ENCODE assay signal across 2 cellular contexts in the genomic region with DNA sequence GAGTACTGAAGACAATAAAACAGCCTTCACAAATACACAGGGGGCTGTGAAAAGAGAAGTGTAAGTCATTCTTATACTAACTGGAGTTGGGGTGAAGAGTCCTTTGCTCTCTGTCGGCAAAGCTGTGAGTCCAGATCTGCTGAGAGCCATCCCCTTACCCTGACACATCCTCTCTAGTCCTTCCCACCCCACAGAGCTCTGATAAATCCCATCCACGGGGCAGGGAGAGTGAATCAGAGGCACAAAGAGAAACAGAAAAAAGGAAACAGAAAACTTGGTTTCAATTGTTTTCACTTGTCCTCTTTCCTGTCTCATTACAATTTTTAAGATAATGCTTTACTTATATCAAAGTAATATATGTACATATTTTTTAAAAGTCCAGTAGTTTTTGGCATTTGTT.
TF ChIP-seq lines count a peak whose summit lies in the region.

No MANE protein-coding gene starts in this region.

TF ChIP-seq in IMR-90, 13 proteins besides CTCF, POLR2A, EP300 and RAD21:
- no peak for TF ChIP-seq ELK1 (IDR thresholded peaks at IDR 0.05; ENCODE audit: borderline replicate concordance, low read depth, low read length)

TF ChIP-seq in HepG2, 621 proteins besides CTCF, POLR2A, EP300 and RAD21:
- TF ChIP-seq, protein P1, sequence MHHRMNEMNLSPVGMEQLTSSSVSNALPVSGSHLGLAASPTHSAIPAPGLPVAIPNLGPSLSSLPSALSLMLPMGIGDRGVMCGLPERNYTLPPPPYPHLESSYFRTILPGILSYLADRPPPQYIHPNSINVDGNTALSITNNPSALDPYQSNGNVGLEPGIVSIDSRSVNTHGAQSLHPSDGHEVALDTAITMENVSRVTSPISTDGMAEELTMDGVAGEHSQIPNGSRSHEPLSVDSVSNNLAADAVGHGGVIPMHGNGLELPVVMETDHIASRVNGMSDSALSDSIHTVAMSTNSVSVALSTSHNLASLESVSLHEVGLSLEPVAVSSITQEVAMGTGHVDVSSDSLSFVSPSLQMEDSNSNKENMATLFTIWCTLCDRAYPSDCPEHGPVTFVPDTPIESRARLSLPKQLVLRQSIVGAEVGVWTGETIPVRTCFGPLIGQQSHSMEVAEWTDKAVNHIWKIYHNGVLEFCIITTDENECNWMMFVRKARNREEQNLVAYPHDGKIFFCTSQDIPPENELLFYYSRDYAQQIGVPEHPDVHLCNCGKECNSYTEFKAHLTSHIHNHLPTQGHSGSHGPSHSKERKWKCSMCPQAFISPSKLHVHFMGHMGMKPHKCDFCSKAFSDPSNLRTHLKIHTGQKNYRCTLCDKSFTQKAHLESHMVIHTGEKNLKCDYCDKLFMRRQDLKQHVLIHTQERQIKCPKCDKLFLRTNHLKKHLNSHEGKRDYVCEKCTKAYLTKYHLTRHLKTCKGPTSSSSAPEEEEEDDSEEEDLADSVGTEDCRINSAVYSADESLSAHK (CRISPR knock-in tag; IDR thresholded peaks at IDR 0.05; ENCODE audit: borderline replicate concordance): no peak
- no peak for TF ChIP-seq KLF11 (CRISPR knock-in tag; IDR thresholded peaks at IDR 0.05)
- no peak for TF ChIP-seq NR1H2 (CRISPR knock-in tag; IDR thresholded peaks at IDR 0.05; ENCODE audit: borderline replicate concordance, low read depth)
- TF ChIP-seq, protein P2, sequence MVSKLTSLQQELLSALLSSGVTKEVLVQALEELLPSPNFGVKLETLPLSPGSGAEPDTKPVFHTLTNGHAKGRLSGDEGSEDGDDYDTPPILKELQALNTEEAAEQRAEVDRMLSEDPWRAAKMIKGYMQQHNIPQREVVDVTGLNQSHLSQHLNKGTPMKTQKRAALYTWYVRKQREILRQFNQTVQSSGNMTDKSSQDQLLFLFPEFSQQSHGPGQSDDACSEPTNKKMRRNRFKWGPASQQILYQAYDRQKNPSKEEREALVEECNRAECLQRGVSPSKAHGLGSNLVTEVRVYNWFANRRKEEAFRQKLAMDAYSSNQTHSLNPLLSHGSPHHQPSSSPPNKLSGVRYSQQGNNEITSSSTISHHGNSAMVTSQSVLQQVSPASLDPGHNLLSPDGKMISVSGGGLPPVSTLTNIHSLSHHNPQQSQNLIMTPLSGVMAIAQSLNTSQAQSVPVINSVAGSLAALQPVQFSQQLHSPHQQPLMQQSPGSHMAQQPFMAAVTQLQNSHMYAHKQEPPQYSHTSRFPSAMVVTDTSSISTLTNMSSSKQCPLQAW (CRISPR knock-in tag; IDR thresholded peaks at IDR 0.05): no peak
- TF ChIP-seq ZNF431 (CRISPR knock-in tag; IDR thresholded peaks at IDR 0.05; ENCODE audit: borderline replicate concordance, low read depth): no peak
- TF ChIP-seq TCF12 (IDR thresholded peaks at IDR 0.05): no peak
- no peak for TF ChIP-seq TCF12 (CRISPR knock-in tag; IDR thresholded peaks at IDR 0.05)
- no peak for TF ChIP-seq ZNF605 (CRISPR knock-in tag; IDR thresholded peaks at IDR 0.05)
- TF ChIP-seq MEIS2 (CRISPR knock-in tag; IDR thresholded peaks at IDR 0.05): no peak
- no peak for TF ChIP-seq ZNF264 (CRISPR knock-in tag; IDR thresholded peaks at IDR 0.05)
- no peak for TF ChIP-seq ZNF678 (CRISPR knock-in tag; IDR thresholded peaks at IDR 0.05)
- no peak for TF ChIP-seq ZNF629 (CRISPR knock-in tag; conservative IDR thresholded peaks at IDR 0.05)
- TF ChIP-seq MTA1 (CRISPR knock-in tag; IDR thresholded peaks at IDR 0.05; ENCODE audit: borderline replicate concordance): no peak
- no peak for TF ChIP-seq BRCA1 (CRISPR knock-in tag; IDR thresholded peaks at IDR 0.05)
- no peak for TF ChIP-seq SALL1 (CRISPR knock-in tag; IDR thresholded peaks at IDR 0.05)
- TF ChIP-seq ZBTB42 (CRISPR knock-in tag; IDR thresholded peaks at IDR 0.05): no peak
- no peak for TF ChIP-seq ATAD3A (CRISPR knock-in tag; IDR thresholded peaks at IDR 0.05)
- TF ChIP-seq ARID2 (CRISPR knock-in tag; IDR thresholded peaks at IDR 0.05; ENCODE audit: borderline replicate concordance): no peak
